In genomic region chr5:68593211-68593701, GRCh38 we compare ENCODE assay signal across 20 cellular contexts.
A peak's percentile ranks its signal among the peaks of the same experiment; 100 is the strongest.
DNase-seq lines count a peak whose midpoint lies in the region; ATAC-seq and TF ChIP-seq lines count a peak whose summit lies in the region.
"Had no signal": no experiment of that assay in that cellular context is flagged by ENCODE, and none has a peak within 500 bp of the region (broad histone marks: within the 10 kb centered on the region; RNA-seq: fewer than 3 reads in every experiment).

No MANE protein-coding gene starts in this region.

- H3K27me3 Mint-ChIP-seq in naive thymus-derived CD4-positive, alpha-beta T cell = peaks cover 0 to 11% (median 9%) of the 10 kb centered on the region in 5 donors
- H3K27me3 Mint-ChIP-seq: type B pancreatic cell had no signal

- H3K27ac ChIP-seq in RWPE1 (peak overlapping the region; percentile 59), thyroid gland (no peak overlapping the region)
- H3K27ac ChIP-seq in naive thymus-derived CD4-positive, alpha-beta T cell (ENCODE audit: low read depth, low read length) = no peak overlapping the region

- no peaks in the 10 kb centered on the region for H3K9me3 Mint-ChIP-seq in naive thymus-derived CD4-positive, alpha-beta T cell
- H3K9me3 Mint-ChIP-seq: CD8-positive, alpha-beta T cell; effector memory CD8-positive, alpha-beta T cell; type B pancreatic cell had no signal

- H3K36me3 ChIP-seq in thyroid gland = no peaks in the 10 kb centered on the region
- no peaks in the 10 kb centered on the region for H3K36me3 ChIP-seq in naive thymus-derived CD4-positive, alpha-beta T cell (ENCODE audit: control insufficient read depth in 2 of 3, insufficient read depth in 3 of 3, low read length in 3 of 3)
- H3K36me3 ChIP-seq in H7 (replicated peaks; ENCODE audit: control insufficient read depth, insufficient read depth, low read length) = no peaks in the 10 kb centered on the region

- no peaks in the 10 kb centered on the region for H3K4me1 Mint-ChIP-seq in naive thymus-derived CD4-positive, alpha-beta T cell

- no peaks in the 10 kb centered on the region for H3K9me3 ChIP-seq in thyroid gland
- H3K9me3 ChIP-seq in naive thymus-derived CD4-positive, alpha-beta T cell (ENCODE audit: control insufficient read depth in 2 of 3, low read length in 3 of 3) = no peaks in the 10 kb centered on the region

- no peak overlapping the region for H3K27ac Mint-ChIP-seq in naive thymus-derived CD4-positive, alpha-beta T cell
- H3K27ac Mint-ChIP-seq: CD8-positive, alpha-beta T cell; effector memory CD8-positive, alpha-beta T cell; type B pancreatic cell had no signal

- H3K27me3 ChIP-seq in thyroid gland (no peaks in the 10 kb centered on the region), H7 (ENCODE audit: control insufficient read depth, insufficient read depth, low read length) (no peaks in the 10 kb centered on the region)
- no peaks in the 10 kb centered on the region for H3K27me3 ChIP-seq in naive thymus-derived CD4-positive, alpha-beta T cell (ENCODE audit: control insufficient read depth in 2 of 2, insufficient read depth in 2 of 2, low read length in 2 of 2)

- ATAC-seq in left cardiac atrium (peak; percentile 47 to 72), Right ventricle myocardium superior (ENCODE audit: poor library complexity) (no peak)
- ATAC-seq in naive thymus-derived CD4-positive, alpha-beta T cell = no peak
- ATAC-seq: CD8-positive, alpha-beta T cell; effector memory CD8-positive, alpha-beta T cell; stimulated activated naive CD8-positive, alpha-beta T cell treated with anti-CD3 and anti-CD28 coated beads, Interleukin-15, Interleukin-2, amounts not matched to agents 100 U/mL and 50 U/mL, for 24 hours had no signal

- intact Hi-C loops in left cardiac atrium (cut with DNase I) = no loop called here
- intact Hi-C loops in Right ventricle myocardium superior (cut with DNase I) = no loop called here
- intact Hi-C loops in thyroid gland (cut with DNase I) = no loop called here
- intact Hi-C loops in naive thymus-derived CD4-positive, alpha-beta T cell (cut with micrococcal nuclease) = no loop called here

- TF ChIP-seq CTCF in RWPE1 (conservative IDR thresholded peaks at IDR 0.05; ENCODE audit: low read depth) = no peak
- no peak for TF ChIP-seq CTCF in thyroid gland (IDR thresholded peaks at IDR 0.05)

- WGBS in thyroid gland, 2 donors = 48 to 50% methylated on average over 5 of the region's 5 CpGs

- H3K4me3 ChIP-seq in thyroid gland (replicated peaks in 1 of 3) = no peak overlapping the region
- no peak overlapping the region for H3K4me3 ChIP-seq in naive thymus-derived CD4-positive, alpha-beta T cell (ENCODE audit: low read length)
- no peak overlapping the region for H3K4me3 ChIP-seq in H7 (ENCODE audit: insufficient read depth, low read depth, low read length)

- no peak overlapping the region for H3K4me3 Mint-ChIP-seq in naive thymus-derived CD4-positive, alpha-beta T cell
- H3K4me3 Mint-ChIP-seq: CD8-positive, alpha-beta T cell; effector memory CD8-positive, alpha-beta T cell; type B pancreatic cell had no signal

- POLR2A ChIA-PET in RWPE1 (lab: Yijun Ruan, JAX; ENCODE audit: low non-redundant PET) = interaction anchor here (0.7 kb wide), 1 partner anchor 58 kb away, joined by 6 read pairs; no protein-coding TSS in a partner anchor
- POLR2A ChIA-PET in naive thymus-derived CD4-positive, alpha-beta T cell (lab: Charles Lee) = no interaction called here

- peaks cover 0 to 6% of the 10 kb centered on the region in 2 donors for H3K4me1 ChIP-seq in thyroid gland
- no peaks in the 10 kb centered on the region for H3K4me1 ChIP-seq in naive thymus-derived CD4-positive, alpha-beta T cell (ENCODE audit: control insufficient read depth in 2 of 2, insufficient read depth in 2 of 2, low read length in 2 of 2)

- DNase-seq in left cardiac atrium = no peak
- DNase-seq in Right ventricle myocardium superior = no peak
- no peak for DNase-seq in RWPE1 (ENCODE audit: low spot score)
- peak; percentile 5 for DNase-seq in iris pigment epithelial cell (ENCODE audit: low read depth)
- DNase-seq in thyroid gland = peak; percentile 4
- DNase-seq in naive thymus-derived CD4-positive, alpha-beta T cell = no peak
- no peak for DNase-seq in H7
- DNase-seq in A172 (ENCODE audit: low spot score) = no peak
- DNase-seq: ACHN; activated CD4-positive, alpha-beta T cell treated with anti-CD3 and anti-CD28 coated beads, Interleukin-2, amount 50 U/mL, for 4 hours; activated naive CD4-positive, alpha-beta T cell; anterior cingulate cortex; CD8-positive, alpha-beta T cell; effector memory CD8-positive, alpha-beta T cell; EL; KBM-7; kidney; NCI-H1048; stimulated activated naive CD8-positive, alpha-beta T cell treated with anti-CD3 and anti-CD28 coated beads, Interleukin-15, Interleukin-2, amounts not matched to agents 100 U/mL and 50 U/mL, for 24 hours had no signal

- no peak for TF ChIP-seq POLR2A in thyroid gland (IDR thresholded peaks at IDR 0.05)

- CTCF ChIA-PET in RWPE1 (lab: Yijun Ruan, JAX) = no interaction called here
- CTCF ChIA-PET in naive thymus-derived CD4-positive, alpha-beta T cell (lab: Charles Lee) = no interaction called here

- no peaks in the 10 kb centered on the region for H3K36me3 Mint-ChIP-seq in naive thymus-derived CD4-positive, alpha-beta T cell
- H3K36me3 Mint-ChIP-seq: CD8-positive, alpha-beta T cell; type B pancreatic cell had no signal

Comparison
In these comparisons a context has a peak if more than half of its experiments do, and no peak if none do; other contexts are left out.
1. ATAC-seq: peak in left cardiac atrium (2 of 2); none in Right ventricle myocardium superior (single experiment) and naive thymus-derived CD4-positive, alpha-beta T cell (single experiment).
2. DNase-seq: peak in iris pigment epithelial cell (single experiment) and thyroid gland (2 of 2); none in left cardiac atrium (single experiment), Right ventricle myocardium superior (single experiment), RWPE1 (single experiment), naive thymus-derived CD4-positive, alpha-beta T cell (0 of 9), H7 (single experiment) and A172 (single experiment).